ENCODE assay signal across 14 cellular contexts in the genomic region with DNA sequence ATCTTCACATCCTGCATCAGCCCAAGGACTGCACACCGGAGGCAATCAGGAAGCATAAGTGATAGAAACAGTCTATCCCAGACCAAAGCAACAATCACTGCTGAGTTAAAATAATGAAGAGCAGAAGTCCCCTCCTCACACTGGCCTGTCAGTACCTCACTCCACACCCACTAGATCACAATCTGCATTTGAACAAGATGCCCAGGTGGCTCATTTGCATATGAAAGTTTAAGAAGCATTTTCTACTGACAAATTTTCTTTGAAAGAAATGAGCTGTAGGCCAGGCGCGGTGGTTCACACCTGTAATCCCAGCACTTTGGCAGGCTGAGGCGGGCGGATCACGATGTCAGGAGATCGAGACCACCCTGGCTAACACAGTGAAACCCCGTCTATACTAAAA.
"Had no signal": no experiment of that assay in that cellular context is flagged by ENCODE, and none has a peak within 500 bp of the region (broad histone marks: within the 10 kb centered on the region; RNA-seq: fewer than 3 reads in every experiment).

No MANE protein-coding gene starts in this region.

- H3K9me3 Mint-ChIP-seq: activated B cell treated with CpG ODN at 0.5 μM for 24 hours; activated T-cell treated with anti-CD3 and anti-CD28 coated beads, Interleukin-2, amount 50 U/mL, for 4 hours; neural progenitor cell; stimulated activated naive CD8-positive, alpha-beta T cell treated with anti-CD3 and anti-CD28 coated beads, Interleukin-15, Interleukin-2, amounts not matched to agents 100 ng/mL and 50 ng/mL, for 24 hours had no signal

- DNase-seq: activated B cell treated with CpG ODN at 0.5 μM for 24 hours; activated CD4-positive, alpha-beta T cell treated with anti-CD3 and anti-CD28 coated beads, Interleukin-2, amount 50 U/mL, for 4 hours; activated gamma-delta T cell; activated T-cell treated with anti-CD3 and anti-CD28 coated beads, Interleukin-2, amount 50 U/mL, for 4 hours; gastrocnemius medialis; left ventricle myocardium inferior; mesenchymal stem cell; stimulated activated CD4-positive, alpha-beta T cell treated with anti-CD3 and anti-CD28 coated beads, Interleukin-4, amount 100 ng/mL, for 1 hour; stimulated activated CD8-positive, alpha-beta memory T cell treated with anti-CD3 and anti-CD28 coated beads, Interleukin-4, amount 100 ng/mL, for 48 hours; upper lobe of left lung had no signal

- H3K4me1 Mint-ChIP-seq: activated B cell treated with CpG ODN at 0.5 μM for 24 hours had no signal

- ATAC-seq: activated T-cell treated with anti-CD3 and anti-CD28 coated beads, Interleukin-2, amount 50 U/mL, for 4 hours; gastrocnemius medialis had no signal

- H3K27ac ChIP-seq: cardiac muscle cell, gastrocnemius medialis, left ventricle myocardium inferior, neural progenitor cell, parathyroid adenoma, upper lobe of left lung had no signal

- H3K4me1 ChIP-seq: gastrocnemius medialis, left ventricle myocardium inferior, parathyroid adenoma, upper lobe of left lung had no signal

- H3K4me3 ChIP-seq: cardiac muscle cell, gastrocnemius medialis, left ventricle myocardium inferior, neural progenitor cell, upper lobe of left lung had no signal

- H3K27me3 ChIP-seq: cardiac muscle cell, gastrocnemius medialis, neural progenitor cell, upper lobe of left lung had no signal

- H3K27me3 Mint-ChIP-seq: activated B cell treated with CpG ODN at 0.5 μM for 24 hours; stimulated activated naive CD8-positive, alpha-beta T cell treated with anti-CD3 and anti-CD28 coated beads, Interleukin-15, Interleukin-2, amounts not matched to agents 100 ng/mL and 50 ng/mL, for 24 hours had no signal

- H3K4me3 Mint-ChIP-seq: activated B cell treated with CpG ODN at 0.5 μM for 24 hours; neural progenitor cell; stimulated activated naive CD8-positive, alpha-beta T cell treated with anti-CD3 and anti-CD28 coated beads, Interleukin-15, Interleukin-2, amounts not matched to agents 100 ng/mL and 50 ng/mL, for 24 hours had no signal

- H3K9me3 ChIP-seq: gastrocnemius medialis, left ventricle myocardium inferior, upper lobe of left lung had no signal

- H3K27ac Mint-ChIP-seq: activated B cell treated with CpG ODN at 0.5 μM for 24 hours; neural progenitor cell; stimulated activated naive CD8-positive, alpha-beta T cell treated with anti-CD3 and anti-CD28 coated beads, Interleukin-15, Interleukin-2, amounts not matched to agents 100 ng/mL and 50 ng/mL, for 24 hours had no signal
